9 cellular contexts compared by ENCODE assay signal in the genomic region with DNA sequence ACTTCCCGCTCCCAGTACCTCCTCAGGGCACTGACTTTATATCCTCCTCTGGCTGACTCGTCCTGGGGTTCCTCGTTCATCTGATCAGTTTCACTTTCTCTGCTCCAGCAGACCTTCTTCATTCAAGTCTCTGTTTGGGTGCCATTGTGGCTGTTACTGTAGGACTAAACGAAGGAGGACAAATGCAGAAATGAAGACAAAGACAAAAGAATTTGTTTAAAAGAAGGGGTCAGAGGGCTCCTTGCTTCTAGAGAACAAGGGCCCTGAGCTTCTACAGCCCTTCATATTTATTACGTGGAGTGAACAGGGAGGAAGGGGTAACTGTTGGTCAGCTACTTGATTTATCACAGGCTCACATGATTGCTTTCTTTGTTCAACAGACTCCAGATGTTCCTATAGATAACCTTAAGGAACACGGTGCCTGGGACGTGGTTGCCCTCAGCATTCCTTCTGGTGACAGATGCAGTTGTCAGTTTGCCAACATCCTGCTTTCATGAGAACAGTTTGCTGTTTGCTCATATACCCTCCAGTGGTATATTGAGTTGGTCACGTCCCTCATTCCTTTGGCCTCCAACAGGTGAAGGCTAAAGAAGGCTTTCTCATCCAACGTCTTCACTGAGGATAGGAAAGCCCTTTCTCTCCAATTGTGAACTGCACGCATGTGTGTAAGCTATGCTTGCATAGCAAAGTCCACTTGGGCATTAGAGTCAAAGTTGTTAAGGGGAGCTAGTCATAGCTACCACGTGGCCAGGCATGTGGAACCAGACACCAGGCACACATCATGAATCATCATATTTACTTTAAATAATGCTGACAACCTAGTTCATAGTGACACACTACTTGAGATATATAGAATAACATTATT.
DNase-seq lines count a peak whose midpoint lies in the region; ATAC-seq and TF ChIP-seq lines count a peak whose summit lies in the region.
"Had no signal": no experiment of that assay in that cellular context is flagged by ENCODE, and none has a peak within 500 bp of the region (broad histone marks: within the 10 kb centered on the region; RNA-seq: fewer than 3 reads in every experiment).

No MANE protein-coding gene starts in this region.

- no peak overlapping the region for H3K4me3 ChIP-seq in left ventricle myocardium inferior

- H3K27me3 ChIP-seq in left ventricle myocardium inferior (ENCODE audit: low read depth), result peaks cover 54% of the 10 kb centered on the region

- no peaks in the 10 kb centered on the region for H3K4me1 ChIP-seq in left ventricle myocardium inferior

- no peak for TF ChIP-seq CTCF in left ventricle myocardium inferior (IDR thresholded peaks at IDR 0.05; ENCODE audit: borderline replicate concordance)

- peak overlapping the region; percentile 24 for H3K4me3 Mint-ChIP-seq in T-helper 2 cell treated with Interferon-gamma antibody and Interleukin-4, amounts not matched to agents 5 μg/mL and 100 μg/mL, for 36 hours

- H3K27ac Mint-ChIP-seq in T-helper 2 cell treated with Interferon-gamma antibody and Interleukin-4, amounts not matched to agents 5 μg/mL and 100 μg/mL, for 36 hours, result peak overlapping the region; percentile 41

- no peaks in the 10 kb centered on the region for H3K27me3 Mint-ChIP-seq in T-helper 2 cell treated with Interferon-gamma antibody and Interleukin-4, amounts not matched to agents 5 μg/mL and 100 μg/mL, for 36 hours (ENCODE audit: low read depth)

- DNase-seq in ACHN, result peak; percentile 91
- DNase-seq in HS-5 (ENCODE audit: low read depth), result peak; percentile 83
- no peak for DNase-seq in T-helper 2 cell treated with Interferon-gamma antibody and Interleukin-4, amounts not matched to agents 5 μg/mL and 100 μg/mL, for 36 hours (ENCODE audit: low spot score)
- peak; percentile 40 for DNase-seq in hepatic stellate cell (ENCODE audit: low spot score)
- DNase-seq in NCI-H2227 treated with DMSO at 0.1 percent for 48 hours (lab: John Stamatoyannopoulos, UW), result no peak
- DNase-seq in left ventricle myocardium inferior, result no peak
- DNase-seq: activated CD8-positive, alpha-beta memory T cell treated with anti-CD3 and anti-CD28 coated beads, Interleukin-2, amount 50 U/mL, for 48 hours had no signal

- no peaks in the 10 kb centered on the region for H3K9me3 Mint-ChIP-seq in T-helper 2 cell treated with Interferon-gamma antibody and Interleukin-4, amounts not matched to agents 5 μg/mL and 100 μg/mL, for 36 hours

- H3K36me3 Mint-ChIP-seq in T-helper 2 cell treated with Interferon-gamma antibody and Interleukin-4, amounts not matched to agents 5 μg/mL and 100 μg/mL, for 36 hours (ENCODE audit: low read depth), result no peaks in the 10 kb centered on the region

- intact Hi-C loops in left ventricle myocardium inferior (cut with micrococcal nuclease), result no loop called here

- H3K4me1 Mint-ChIP-seq in T-helper 2 cell treated with Interferon-gamma antibody and Interleukin-4, amounts not matched to agents 5 μg/mL and 100 μg/mL, for 36 hours (ENCODE audit: low read depth), result peaks cover 11% of the 10 kb centered on the region

- in situ Hi-C loops in ACHN (cut with HindIII; ENCODE audit: low pct_ligation_motif_present, low pct_unique_long_range_greater_than_20kb, low sequenced_read_pairs), result no loop called here

- no peak overlapping the region for H3K27ac ChIP-seq in left ventricle myocardium inferior (replicated peaks)

- no peaks in the 10 kb centered on the region for H3K36me3 ChIP-seq in left ventricle myocardium inferior

- H3K9me3 ChIP-seq in left ventricle myocardium inferior (replicated peaks), result no peaks in the 10 kb centered on the region

- ATAC-seq in GM21515 (IDR thresholded peaks at IDR 0.05; ENCODE audit: unreplicated experiment) (no peak), HG03045 (IDR thresholded peaks at IDR 0.05; ENCODE audit: unreplicated experiment) (no peak)

Comparison
In these comparisons a context has a peak if more than half of its experiments do, and no peak if none do; other contexts are left out.
1. DNase-seq: peak in ACHN (single experiment), HS-5 (single experiment) and hepatic stellate cell (single experiment); none in T-helper 2 cell treated with Interferon-gamma antibody and Interleukin-4, amounts not matched to agents 5 μg/mL and 100 μg/mL, for 36 hours (single experiment), NCI-H2227 treated with DMSO at 0.1 percent for 48 hours (single experiment) and left ventricle myocardium inferior (single experiment).